ENCODE assay signal across 24 cellular contexts in the genomic region with DNA sequence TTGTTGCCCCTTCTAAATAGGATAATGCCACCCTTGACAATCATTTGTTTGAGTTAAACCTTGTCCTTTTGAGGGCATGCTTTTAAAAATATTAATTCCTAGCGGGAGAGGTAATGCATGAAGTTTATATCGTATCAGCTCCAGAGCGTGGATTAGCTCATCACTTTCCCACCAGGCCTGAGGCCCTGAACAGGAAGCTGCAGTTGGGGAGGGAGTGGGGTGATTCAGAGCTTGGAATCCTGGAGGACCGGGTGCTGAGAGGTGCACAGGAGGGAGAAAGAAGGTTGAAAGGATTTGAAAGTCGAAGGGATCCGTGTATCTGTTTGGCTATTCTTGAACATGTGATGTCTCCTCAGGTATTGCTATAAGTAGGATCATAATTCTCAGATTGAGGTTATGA. TPM values are rescaled to one million over a fixed set of nuclear protein-coding genes. Genes with fewer than 3 reads are reported as not detected.
A peak's percentile ranks its signal among the peaks of the same experiment; 100 is the strongest.
DNase-seq lines count a peak whose midpoint lies in the region; ATAC-seq, FAIRE-seq and TF ChIP-seq lines count a peak whose summit lies in the region.
"Had no signal": no experiment of that assay in that cellular context is flagged by ENCODE, and none has a peak within 500 bp of the region (broad histone marks: within the 10 kb centered on the region; RNA-seq: fewer than 3 reads in every experiment).

No MANE protein-coding gene starts in this region.

- ATAC-seq in left ventricle myocardium superior (peak; percentile 45), body of pancreas (peak; percentile 73)
- ATAC-seq: A549; activated T-helper 17 cell treated with anti-CD3 and anti-CD28 coated beads, Interleukin-2, amount 50 U/mL, for 72 hours; left lobe of liver; naive thymus-derived CD4-positive, alpha-beta T cell had no signal

- H3K4me1 ChIP-seq in right atrium auricular region (peaks cover 0 to 5% of the 10 kb centered on the region in 2 donors), body of pancreas (no peaks in the 10 kb centered on the region), hepatocyte (ENCODE audit: insufficient read depth) (no peaks in the 10 kb centered on the region)
- H3K4me1 ChIP-seq: A549, esophagus squamous epithelium, vagina had no signal

- H3K27me3 ChIP-seq in right atrium auricular region, result no peaks in the 10 kb centered on the region
- H3K27me3 ChIP-seq in body of pancreas, result no peaks in the 10 kb centered on the region
- H3K27me3 ChIP-seq in hepatocyte, result no peaks in the 10 kb centered on the region
- H3K27me3 ChIP-seq: esophagus squamous epithelium, vagina had no signal

- no peak overlapping the region for H3K4me3 Mint-ChIP-seq in activated naive CD4-positive, alpha-beta T cell treated with anti-CD3 and anti-CD28 coated beads for 36 hours
- H3K4me3 Mint-ChIP-seq: activated T-helper 17 cell treated with anti-CD3 and anti-CD28 coated beads, Interleukin-2, amount 50 U/mL, for 72 hours; CD4-positive, CD25-positive, alpha-beta regulatory T cell; naive thymus-derived CD4-positive, alpha-beta T cell; T-helper 1 cell treated with Interleukin-12 subunit alpha and Interleukin-12 subunit beta and Interleukin-4 antibody, amounts not matched to agents 30 μg/mL and 1 μg/mL, for 36 hours had no signal

- H3K4me1 Mint-ChIP-seq in activated naive CD4-positive, alpha-beta T cell treated with anti-CD3 and anti-CD28 coated beads for 36 hours (ENCODE audit: low read depth), result no peaks in the 10 kb centered on the region
- H3K4me1 Mint-ChIP-seq: activated T-helper 17 cell treated with anti-CD3 and anti-CD28 coated beads, Interleukin-2, amount 50 U/mL, for 72 hours had no signal

- H4K20me1 ChIP-seq in hepatocyte (ENCODE audit: insufficient read depth, poor library complexity, severe bottlenecking), result no peaks in the 10 kb centered on the region

- no peaks in the 10 kb centered on the region for H3K9me3 ChIP-seq in right atrium auricular region
- H3K9me3 ChIP-seq in body of pancreas, result no peaks in the 10 kb centered on the region
- no peaks in the 10 kb centered on the region for H3K9me3 ChIP-seq in hepatocyte (ENCODE audit: low read depth)
- H3K9me3 ChIP-seq: A549, esophagus squamous epithelium, vagina had no signal

- intact Hi-C loops in left ventricle myocardium superior (cut with micrococcal nuclease) (no loop called here), body of pancreas (cut with DNase I) (no loop called here), lower leg skin (cut with DNase I; ENCODE audit: low total_unique reads) (no loop called here)
- intact Hi-C loops in activated naive CD4-positive, alpha-beta T cell treated with anti-CD3 and anti-CD28 coated beads for 36 hours (cut with micrococcal nuclease), result no loop called here

- CTCF ChIA-PET in activated naive CD4-positive, alpha-beta T cell treated with anti-CD3 and anti-CD28 coated beads for 36 hours (lab: Charles Lee), result interaction anchor here (1.4 kb wide), 1 partner anchor 10 kb away, joined by 3 read pairs; no protein-coding TSS in a partner anchor

- no peaks in the 10 kb centered on the region for H3K36me3 Mint-ChIP-seq in activated naive CD4-positive, alpha-beta T cell treated with anti-CD3 and anti-CD28 coated beads for 36 hours (ENCODE audit: low read depth)
- H3K36me3 Mint-ChIP-seq: CD4-positive, CD25-positive, alpha-beta regulatory T cell had no signal

- no peak overlapping the region for H3K27ac Mint-ChIP-seq in activated naive CD4-positive, alpha-beta T cell treated with anti-CD3 and anti-CD28 coated beads for 36 hours
- H3K27ac Mint-ChIP-seq: activated T-helper 17 cell treated with anti-CD3 and anti-CD28 coated beads, Interleukin-2, amount 50 U/mL, for 72 hours; CD4-positive, CD25-positive, alpha-beta regulatory T cell; T-helper 1 cell treated with Interleukin-12 subunit alpha and Interleukin-12 subunit beta and Interleukin-4 antibody, amounts not matched to agents 30 μg/mL and 1 μg/mL, for 36 hours had no signal

- no peak overlapping the region for H2AFZ ChIP-seq in hepatocyte

- H3K4me2 ChIP-seq in hepatocyte, result no peak overlapping the region
- H3K4me2 ChIP-seq: A549 had no signal

- H3K4me3 ChIP-seq in right atrium auricular region (no peak overlapping the region), body of pancreas (no peak overlapping the region), hepatocyte (no peak overlapping the region), lower leg skin (ENCODE audit: low read depth, poor library complexity, severe bottlenecking) (no peak overlapping the region)
- H3K4me3 ChIP-seq: A549, coronary artery, esophagus squamous epithelium, vagina had no signal

- no peak for TF ChIP-seq POLR2A in body of pancreas (IDR thresholded peaks at IDR 0.05)
- TF ChIP-seq POLR2A in lower leg skin (IDR thresholded peaks at IDR 0.05), result no peak

- TF ChIP-seq CTCF in right atrium auricular region (IDR thresholded peaks at IDR 0.05), result no peak
- TF ChIP-seq CTCF in body of pancreas (IDR thresholded peaks at IDR 0.05), result no peak
- TF ChIP-seq CTCF in hepatocyte (IDR thresholded peaks at IDR 0.05; ENCODE audit: poor library complexity), result no peak
- no peak for TF ChIP-seq CTCF in lower leg skin (IDR thresholded peaks at IDR 0.05)

- H3K9me3 Mint-ChIP-seq in activated naive CD4-positive, alpha-beta T cell treated with anti-CD3 and anti-CD28 coated beads for 36 hours, result no peaks in the 10 kb centered on the region
- H3K9me3 Mint-ChIP-seq: activated T-helper 17 cell treated with anti-CD3 and anti-CD28 coated beads, Interleukin-2, amount 50 U/mL, for 72 hours; T-helper 1 cell treated with Interleukin-12 subunit alpha and Interleukin-12 subunit beta and Interleukin-4 antibody, amounts not matched to agents 30 μg/mL and 1 μg/mL, for 36 hours had no signal

- H3K27ac ChIP-seq in right atrium auricular region, result no peak overlapping the region
- H3K27ac ChIP-seq in body of pancreas, result peak overlapping the region in 2 of 4 donors; percentile 12 to 32
- H3K27ac ChIP-seq in hepatocyte, result no peak overlapping the region
- H3K27ac ChIP-seq: A549, coronary artery, esophagus squamous epithelium, vagina had no signal

- H3K9me2 ChIP-seq in hepatocyte (replicated peaks; ENCODE audit: insufficient read depth), result no peaks in the 10 kb centered on the region

- peaks cover 28% of the 10 kb centered on the region for H3K79me2 ChIP-seq in hepatocyte

- FAIRE-seq in urothelium cell line (lab: Jason Lieb, UNC), result no peak
- FAIRE-seq: A549 had no signal

- WGBS in body of pancreas, 2 donors, result 73 to 74% methylated on average over 6 of the region's 6 CpGs
- 76% methylated on average over 6 of the region's 6 CpGs for WGBS in hepatocyte (ENCODE audit: low lambda C conversion rate, missing lambda C conversion rate)
- 68 to 75% methylated on average over 6 of the region's 6 CpGs for WGBS in lower leg skin, 2 donors

- H3K27me3 Mint-ChIP-seq in activated naive CD4-positive, alpha-beta T cell treated with anti-CD3 and anti-CD28 coated beads for 36 hours (ENCODE audit: low read depth), result no peaks in the 10 kb centered on the region
- H3K27me3 Mint-ChIP-seq: activated T-helper 17 cell treated with anti-CD3 and anti-CD28 coated beads, Interleukin-2, amount 50 U/mL, for 72 hours; CD4-positive, CD25-positive, alpha-beta regulatory T cell had no signal

- DNase-seq in left ventricle myocardium superior (no peak), right atrium auricular region (ENCODE audit: low spot score) (no peak), body of pancreas (no peak), hepatocyte (ENCODE audit: low spot score) (peak; percentile 32), urothelium cell line (ENCODE audit: low spot score) (peak; percentile 57), lower leg skin (ENCODE audit: low spot score in 2 of 2) (no peak), NOMO-1 (lab: John Stamatoyannopoulos, UW; ENCODE audit: unreplicated experiment in 2 of 2) (no peak)
- no peak for DNase-seq in activated naive CD4-positive, alpha-beta T cell treated with anti-CD3 and anti-CD28 coated beads for 36 hours
- DNase-seq: activated CD4-positive, CD25-positive, alpha-beta regulatory T cell; CD4-positive, CD25-positive, alpha-beta regulatory T cell; DND-41; esophagus squamous epithelium; hippocampal formation; naive thymus-derived CD4-positive, alpha-beta T cell; NCI-H1436 treated with DMSO at 0.1 percent for 48 hours; NCI-H2227 treated with DMSO at 0.1 percent for 48 hours; NK-92 treated with Interleukin-12 subunit alpha and Interleukin-12 subunit beta, amount 100 ng/mL, for 24 hours; SHP77 treated with DMSO at 0.1 percent for 48 hours had no signal

- H3K36me3 ChIP-seq in right atrium auricular region, result no peaks in the 10 kb centered on the region
- no peaks in the 10 kb centered on the region for H3K36me3 ChIP-seq in body of pancreas (replicated peaks in 1 of 2; ENCODE audit: insufficient read depth in 1 of 2, low read depth in 2 of 2)
- H3K36me3 ChIP-seq in hepatocyte (replicated peaks; ENCODE audit: insufficient read depth, low read depth), result no peaks in the 10 kb centered on the region
- H3K36me3 ChIP-seq: esophagus squamous epithelium, vagina had no signal

RNA-seq across cellular contexts. Expression of a gene that starts 25.0 kb away (rescaled TPM):
- total RNA-seq in left ventricle myocardium superior (10.0 TPM), right atrium auricular region (10 to 100 TPM; 13.0 to 19.1 TPM), body of pancreas (10 to 100 TPM; 10.2 to 10.6 TPM), hepatocyte (11.8 and 17.3 TPM in 2 replicates), lower leg skin (1 to 10 TPM; 4.5 to 8.3 (median 6.1) TPM)
- polyA plus RNA-seq in hepatocyte, result 20.2 and 25.2 TPM in 2 replicates
- 1 to 10 TPM; 1.1 to 1.2 TPM for total RNA-seq in activated naive CD4-positive, alpha-beta T cell treated with anti-CD3 and anti-CD28 coated beads for 36 hours

Comparison
In these comparisons a context has a peak if more than half of its experiments do, and no peak if none do; other contexts are left out.
1. DNase-seq: peak in hepatocyte (single experiment) and urothelium cell line (single experiment); none in left ventricle myocardium superior (single experiment), right atrium auricular region (single experiment), body of pancreas (0 of 4), activated naive CD4-positive, alpha-beta T cell treated with anti-CD3 and anti-CD28 coated beads for 36 hours (single experiment), lower leg skin (0 of 2) and NOMO-1 (0 of 2).